1 cellular context compared by ENCODE assay signal in genomic region chr17:40369923-40370322, GRCh38.
TF ChIP-seq lines count a peak whose summit lies in the region.

No MANE protein-coding gene starts in this region.

TF ChIP-seq in HepG2, 621 proteins besides CTCF, POLR2A, EP300 and RAD21:
- no peak for TF ChIP-seq RFXANK (CRISPR knock-in tag; IDR thresholded peaks at IDR 0.05)
- TF ChIP-seq, protein P1, sequence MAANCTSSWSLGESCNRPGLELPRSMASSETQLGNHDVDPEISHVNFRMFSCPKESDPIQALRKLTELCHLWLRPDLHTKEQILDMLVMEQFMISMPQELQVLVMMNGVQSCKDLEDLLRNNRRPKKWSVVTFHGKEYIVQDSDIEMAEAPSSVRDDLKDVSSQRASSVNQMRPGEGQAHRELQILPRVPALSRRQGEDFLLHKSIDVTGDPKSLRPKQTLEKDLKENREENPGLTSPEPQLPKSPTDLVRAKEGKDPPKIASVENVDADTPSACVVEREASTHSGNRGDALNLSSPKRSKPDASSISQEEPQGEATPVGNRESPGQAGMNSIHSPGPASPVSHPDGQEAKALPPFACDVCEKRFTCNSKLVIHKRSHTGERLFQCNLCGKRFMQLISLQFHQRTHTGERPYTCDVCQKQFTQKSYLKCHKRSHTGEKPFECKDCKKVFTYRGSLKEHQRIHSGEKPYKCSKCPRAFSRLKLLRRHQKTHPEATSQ (CRISPR knock-in tag; IDR thresholded peaks at IDR 0.05; ENCODE audit: borderline replicate concordance) = no peak
- TF ChIP-seq, protein P2, sequence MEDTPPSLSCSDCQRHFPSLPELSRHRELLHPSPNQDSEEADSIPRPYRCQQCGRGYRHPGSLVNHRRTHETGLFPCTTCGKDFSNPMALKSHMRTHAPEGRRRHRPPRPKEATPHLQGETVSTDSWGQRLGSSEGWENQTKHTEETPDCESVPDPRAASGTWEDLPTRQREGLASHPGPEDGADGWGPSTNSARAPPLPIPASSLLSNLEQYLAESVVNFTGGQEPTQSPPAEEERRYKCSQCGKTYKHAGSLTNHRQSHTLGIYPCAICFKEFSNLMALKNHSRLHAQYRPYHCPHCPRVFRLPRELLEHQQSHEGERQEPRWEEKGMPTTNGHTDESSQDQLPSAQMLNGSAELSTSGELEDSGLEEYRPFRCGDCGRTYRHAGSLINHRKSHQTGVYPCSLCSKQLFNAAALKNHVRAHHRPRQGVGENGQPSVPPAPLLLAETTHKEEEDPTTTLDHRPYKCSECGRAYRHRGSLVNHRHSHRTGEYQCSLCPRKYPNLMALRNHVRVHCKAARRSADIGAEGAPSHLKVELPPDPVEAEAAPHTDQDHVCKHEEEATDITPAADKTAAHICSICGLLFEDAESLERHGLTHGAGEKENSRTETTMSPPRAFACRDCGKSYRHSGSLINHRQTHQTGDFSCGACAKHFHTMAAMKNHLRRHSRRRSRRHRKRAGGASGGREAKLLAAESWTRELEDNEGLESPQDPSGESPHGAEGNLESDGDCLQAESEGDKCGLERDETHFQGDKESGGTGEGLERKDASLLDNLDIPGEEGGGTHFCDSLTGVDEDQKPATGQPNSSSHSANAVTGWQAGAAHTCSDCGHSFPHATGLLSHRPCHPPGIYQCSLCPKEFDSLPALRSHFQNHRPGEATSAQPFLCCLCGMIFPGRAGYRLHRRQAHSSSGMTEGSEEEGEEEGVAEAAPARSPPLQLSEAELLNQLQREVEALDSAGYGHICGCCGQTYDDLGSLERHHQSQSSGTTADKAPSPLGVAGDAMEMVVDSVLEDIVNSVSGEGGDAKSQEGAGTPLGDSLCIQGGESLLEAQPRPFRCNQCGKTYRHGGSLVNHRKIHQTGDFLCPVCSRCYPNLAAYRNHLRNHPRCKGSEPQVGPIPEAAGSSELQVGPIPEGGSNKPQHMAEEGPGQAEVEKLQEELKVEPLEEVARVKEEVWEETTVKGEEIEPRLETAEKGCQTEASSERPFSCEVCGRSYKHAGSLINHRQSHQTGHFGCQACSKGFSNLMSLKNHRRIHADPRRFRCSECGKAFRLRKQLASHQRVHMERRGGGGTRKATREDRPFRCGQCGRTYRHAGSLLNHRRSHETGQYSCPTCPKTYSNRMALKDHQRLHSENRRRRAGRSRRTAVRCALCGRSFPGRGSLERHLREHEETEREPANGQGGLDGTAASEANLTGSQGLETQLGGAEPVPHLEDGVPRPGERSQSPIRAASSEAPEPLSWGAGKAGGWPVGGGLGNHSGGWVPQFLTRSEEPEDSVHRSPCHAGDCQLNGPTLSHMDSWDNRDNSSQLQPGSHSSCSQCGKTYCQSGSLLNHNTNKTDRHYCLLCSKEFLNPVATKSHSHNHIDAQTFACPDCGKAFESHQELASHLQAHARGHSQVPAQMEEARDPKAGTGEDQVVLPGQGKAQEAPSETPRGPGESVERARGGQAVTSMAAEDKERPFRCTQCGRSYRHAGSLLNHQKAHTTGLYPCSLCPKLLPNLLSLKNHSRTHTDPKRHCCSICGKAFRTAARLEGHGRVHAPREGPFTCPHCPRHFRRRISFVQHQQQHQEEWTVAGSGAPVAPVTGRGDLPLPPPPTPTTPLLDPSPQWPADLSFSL (CRISPR knock-in tag; IDR thresholded peaks at IDR 0.05) = no peak
